28 cellular contexts compared by ENCODE assay signal in genomic region chr11:34194576-34195335, GRCh38.
DNase-seq lines count a peak whose midpoint lies in the region; ATAC-seq lines count a peak whose summit lies in the region.
"Had no signal": no experiment of that assay in that cellular context is flagged by ENCODE, and none has a peak within 500 bp of the region (broad histone marks: within the 10 kb centered on the region; RNA-seq: fewer than 3 reads in every experiment).

No MANE protein-coding gene starts in this region.

- no peaks in the 10 kb centered on the region for H3K9me3 Mint-ChIP-seq in activated CD8-positive, alpha-beta memory T cell treated with anti-CD3 and anti-CD28 coated beads, Interleukin-2, amount 10 ng/mL, durations not matched to agents 7 days and 5 days (ENCODE audit: low read depth)
- H3K9me3 Mint-ChIP-seq in activated T-helper 17 cell treated with anti-CD3 and anti-CD28 coated beads, Interleukin-2, amount 50 U/mL, for 72 hours: no peaks in the 10 kb centered on the region
- no peaks in the 10 kb centered on the region for H3K9me3 Mint-ChIP-seq in activated CD4-positive, alpha-beta T cell treated with anti-CD3 and anti-CD28 coated beads, Interleukin-2, amount 10 ng/mL, durations not matched to agents 24 days and 14 days
- H3K9me3 Mint-ChIP-seq: activated CD4-positive, alpha-beta memory T cell treated with anti-CD3 and anti-CD28 coated beads for 36 hours; CD8-positive, alpha-beta T cell; nephron progenitor cell; stimulated activated effector memory CD8-positive, alpha-beta T cell treated with anti-CD3 and anti-CD28 coated beads, Interleukin-12 subunit alpha, Interleukin-12 subunit beta, amount 100 ng/mL, for 72 hours; T-cell had no signal

- CTCF ChIA-PET in activated CD8-positive, alpha-beta memory T cell treated with anti-CD3 and anti-CD28 coated beads, Interleukin-2, amount 10 ng/mL, durations not matched to agents 7 days and 5 days (lab: Charles Lee): interaction anchor here (0.8 to 1.6 kb wide), 2 partner anchors 20 to 163 kb away, joined by 4 to 5 read pairs; partner anchors contain the start of gene ABTB2

- H3K4me3 Mint-ChIP-seq in activated CD8-positive, alpha-beta memory T cell treated with anti-CD3 and anti-CD28 coated beads, Interleukin-2, amount 10 ng/mL, durations not matched to agents 7 days and 5 days: no peak overlapping the region
- no peak overlapping the region for H3K4me3 Mint-ChIP-seq in activated T-helper 17 cell treated with anti-CD3 and anti-CD28 coated beads, Interleukin-2, amount 50 U/mL, for 72 hours
- H3K4me3 Mint-ChIP-seq in activated CD4-positive, alpha-beta T cell treated with anti-CD3 and anti-CD28 coated beads, Interleukin-2, amount 10 ng/mL, durations not matched to agents 24 days and 14 days: no peak overlapping the region
- H3K4me3 Mint-ChIP-seq: activated CD4-positive, alpha-beta memory T cell treated with anti-CD3 and anti-CD28 coated beads for 36 hours; CD8-positive, alpha-beta T cell; nephron progenitor cell; stimulated activated effector memory CD8-positive, alpha-beta T cell treated with anti-CD3 and anti-CD28 coated beads, Interleukin-12 subunit alpha, Interleukin-12 subunit beta, amount 100 ng/mL, for 72 hours; T-cell had no signal

- no peaks in the 10 kb centered on the region for H3K27me3 Mint-ChIP-seq in activated CD8-positive, alpha-beta memory T cell treated with anti-CD3 and anti-CD28 coated beads, Interleukin-2, amount 10 ng/mL, durations not matched to agents 7 days and 5 days
- no peaks in the 10 kb centered on the region for H3K27me3 Mint-ChIP-seq in activated T-helper 17 cell treated with anti-CD3 and anti-CD28 coated beads, Interleukin-2, amount 50 U/mL, for 72 hours
- peaks cover 1% of the 10 kb centered on the region for H3K27me3 Mint-ChIP-seq in activated CD4-positive, alpha-beta T cell treated with anti-CD3 and anti-CD28 coated beads, Interleukin-2, amount 10 ng/mL, durations not matched to agents 24 days and 14 days
- H3K27me3 Mint-ChIP-seq: T-cell had no signal

- DNase-seq in activated CD8-positive, alpha-beta memory T cell treated with anti-CD3 and anti-CD28 coated beads, Interleukin-2, amount 10 ng/mL, durations not matched to agents 7 days and 5 days: no peak
- no peak for DNase-seq in activated CD8-positive, alpha-beta memory T cell treated with anti-CD3 and anti-CD28 coated beads, Interleukin-2, amount 50 U/mL, for 4 hours
- peak; percentile 16 for DNase-seq in T1000 (lab: John Stamatoyannopoulos, UW)
- peak; percentile 58 for DNase-seq in iPS-NIHi11 (ENCODE audit: low spot score)
- no peak for DNase-seq in activated T-cell treated with anti-CD3 and anti-CD28 coated beads, Interleukin-2, amount 50 U/mL, for 1 hour
- DNase-seq in activated gamma-delta T cell (lab: John Stamatoyannopoulos, UW): no peak
- no peak for DNase-seq in activated CD4-positive, alpha-beta T cell treated with anti-CD3 and anti-CD28 coated beads, Interleukin-2, amount 10 ng/mL, durations not matched to agents 24 days and 14 days
- DNase-seq: 8988T; activated CD4-positive, alpha-beta memory T cell treated with anti-CD3 and anti-CD28 coated beads for 36 hours; activated effector memory CD4-positive, alpha-beta T cell treated with Interleukin-2 at 50 U/mL for 16 hours; body of pancreas; CD8-positive, alpha-beta T cell; cerebellar nuclear complex; glutamatergic neuron; kidney glomerular epithelial cell; NCI-H1092 treated with DMSO at 0.1 percent for 48 hours; NCI-H2029; NCI-H526 treated with DMSO at 0.1 percent for 48 hours; nephron progenitor cell; right cardiac atrium; SJCRH30; stimulated activated CD4-positive, alpha-beta T cell treated with anti-CD3 and anti-CD28 coated beads, Interleukin-12 subunit alpha, Interleukin-12 subunit beta, amount 100 ng/mL, for 4 hours; stimulated activated CD4-positive, alpha-beta T cell treated with anti-CD3 and anti-CD28 coated beads, Interleukin-4, amount 100 ng/mL, for 1 hour; substantia nigra; T-cell had no signal

- peaks cover 33% of the 10 kb centered on the region for H3K4me1 Mint-ChIP-seq in activated CD8-positive, alpha-beta memory T cell treated with anti-CD3 and anti-CD28 coated beads, Interleukin-2, amount 10 ng/mL, durations not matched to agents 7 days and 5 days
- no peaks in the 10 kb centered on the region for H3K4me1 Mint-ChIP-seq in activated T-helper 17 cell treated with anti-CD3 and anti-CD28 coated beads, Interleukin-2, amount 50 U/mL, for 72 hours
- H3K4me1 Mint-ChIP-seq in activated CD4-positive, alpha-beta T cell treated with anti-CD3 and anti-CD28 coated beads, Interleukin-2, amount 10 ng/mL, durations not matched to agents 24 days and 14 days: peaks cover 29% of the 10 kb centered on the region

- no peaks in the 10 kb centered on the region for H3K36me3 Mint-ChIP-seq in activated CD8-positive, alpha-beta memory T cell treated with anti-CD3 and anti-CD28 coated beads, Interleukin-2, amount 10 ng/mL, durations not matched to agents 7 days and 5 days
- no peaks in the 10 kb centered on the region for H3K36me3 Mint-ChIP-seq in activated T-helper 17 cell treated with anti-CD3 and anti-CD28 coated beads, Interleukin-2, amount 50 U/mL, for 72 hours (ENCODE audit: low read depth)
- peaks cover 9% of the 10 kb centered on the region for H3K36me3 Mint-ChIP-seq in activated CD4-positive, alpha-beta T cell treated with anti-CD3 and anti-CD28 coated beads, Interleukin-2, amount 10 ng/mL, durations not matched to agents 24 days and 14 days (ENCODE audit: low read depth)
- H3K36me3 Mint-ChIP-seq: activated CD4-positive, alpha-beta memory T cell treated with anti-CD3 and anti-CD28 coated beads for 36 hours; CD8-positive, alpha-beta T cell; T-cell had no signal

- intact Hi-C loops in activated CD4-positive, alpha-beta T cell treated with anti-CD3 and anti-CD28 coated beads, Interleukin-2, amount 10 ng/mL, durations not matched to agents 24 days and 14 days (cut with micrococcal nuclease): no loop called here

- no peak for ATAC-seq in activated CD8-positive, alpha-beta memory T cell treated with anti-CD3 and anti-CD28 coated beads, Interleukin-2, amount 10 ng/mL, durations not matched to agents 7 days and 5 days
- no peak for ATAC-seq in activated T-helper 17 cell treated with anti-CD3 and anti-CD28 coated beads, Interleukin-2, amount 50 U/mL, for 72 hours (replicated peaks)
- ATAC-seq: activated CD4-positive, CD25-positive, alpha-beta regulatory T cell treated with anti-CD3 and anti-CD28 coated beads, Interleukin-2, amount 50 U/mL, for 24 hours; body of pancreas; CD8-positive, alpha-beta T cell; right cardiac atrium; stimulated activated effector memory CD8-positive, alpha-beta T cell treated with anti-CD3 and anti-CD28 coated beads, Interleukin-12 subunit alpha, Interleukin-12 subunit beta, amount 100 ng/mL, for 72 hours; T-cell had no signal

- H3K27ac Mint-ChIP-seq in activated CD8-positive, alpha-beta memory T cell treated with anti-CD3 and anti-CD28 coated beads, Interleukin-2, amount 10 ng/mL, durations not matched to agents 7 days and 5 days: peak overlapping the region; percentile 14
- H3K27ac Mint-ChIP-seq in activated T-helper 17 cell treated with anti-CD3 and anti-CD28 coated beads, Interleukin-2, amount 50 U/mL, for 72 hours: no peak overlapping the region
- H3K27ac Mint-ChIP-seq in activated CD4-positive, alpha-beta T cell treated with anti-CD3 and anti-CD28 coated beads, Interleukin-2, amount 10 ng/mL, durations not matched to agents 24 days and 14 days: no peak overlapping the region
- H3K27ac Mint-ChIP-seq: activated CD4-positive, alpha-beta memory T cell treated with anti-CD3 and anti-CD28 coated beads for 36 hours; CD8-positive, alpha-beta T cell; nephron progenitor cell; stimulated activated effector memory CD8-positive, alpha-beta T cell treated with anti-CD3 and anti-CD28 coated beads, Interleukin-12 subunit alpha, Interleukin-12 subunit beta, amount 100 ng/mL, for 72 hours; T-cell had no signal

Comparison
In these comparisons a context has a peak if more than half of its experiments do, and no peak if none do; other contexts are left out.
1. DNase-seq: peak in T1000 (single experiment) and iPS-NIHi11 (single experiment); none in activated CD8-positive, alpha-beta memory T cell treated with anti-CD3 and anti-CD28 coated beads, Interleukin-2, amount 10 ng/mL, durations not matched to agents 7 days and 5 days (single experiment), activated CD8-positive, alpha-beta memory T cell treated with anti-CD3 and anti-CD28 coated beads, Interleukin-2, amount 50 U/mL, for 4 hours (single experiment), activated T-cell treated with anti-CD3 and anti-CD28 coated beads, Interleukin-2, amount 50 U/mL, for 1 hour (single experiment), activated gamma-delta T cell (single experiment) and activated CD4-positive, alpha-beta T cell treated with anti-CD3 and anti-CD28 coated beads, Interleukin-2, amount 10 ng/mL, durations not matched to agents 24 days and 14 days (single experiment).